In genomic region chr15:42785569-42785968, GRCh38 we compare ENCODE assay signal across 28 cellular contexts.
"Had no signal": no experiment of that assay in that cellular context is flagged by ENCODE, and none has a peak within 500 bp of the region (broad histone marks: within the 10 kb centered on the region; RNA-seq: fewer than 3 reads in every experiment).

No MANE protein-coding gene starts in this region.

- H3K4me3 Mint-ChIP-seq: mesothelial cell of epicardium; naive B cell; natural killer cell treated with Interleukin-12 subunit alpha and Interleukin-12 subunit beta and Interleukin-15 and Interleukin-18, amount 100 ng/mL, for 72 hours; neural progenitor cell; stimulated activated memory B cell treated with anti-CD40 and anti-IgM and Interleukin-4, amounts not matched to agents 10 μg/mL and 1 μg/mL and 100 μg/mL, for 72 hours had no signal

- H3K27me3 Mint-ChIP-seq: naive B cell; natural killer cell treated with Interleukin-12 subunit alpha and Interleukin-12 subunit beta and Interleukin-15 and Interleukin-18, amount 100 ng/mL, for 72 hours; stimulated activated memory B cell treated with anti-CD40 and anti-IgM and Interleukin-4, amounts not matched to agents 10 μg/mL and 1 μg/mL and 100 μg/mL, for 72 hours had no signal

- H3K9me3 ChIP-seq: esophagus muscularis mucosa, gastroesophageal sphincter, heart left ventricle, mucosa of descending colon, prostate gland, spleen, thoracic aorta, tibial nerve, upper lobe of right lung, uterus had no signal

- H3K9ac ChIP-seq: neural progenitor cell had no signal

- H3K9me3 Mint-ChIP-seq: naive B cell; natural killer cell treated with Interleukin-12 subunit alpha and Interleukin-12 subunit beta and Interleukin-15 and Interleukin-18, amount 100 ng/mL, for 72 hours; neural progenitor cell; stimulated activated memory B cell treated with anti-CD40 and anti-IgM and Interleukin-4, amounts not matched to agents 10 μg/mL and 1 μg/mL and 100 μg/mL, for 72 hours had no signal

- H3K27ac ChIP-seq: coronary artery, esophagus muscularis mucosa, foreskin keratinocyte, gastroesophageal sphincter, heart left ventricle, hepatocyte, neural progenitor cell, skin epidermis, spleen, thoracic aorta, tibial nerve, upper lobe of right lung, uterus had no signal

- FAIRE-seq: endothelial cell of umbilical vein, kidney had no signal

- H3K36me3 ChIP-seq: neural progenitor cell, uterus had no signal

- H3K27ac Mint-ChIP-seq: mesothelial cell of epicardium; naive B cell; natural killer cell treated with Interleukin-12 subunit alpha and Interleukin-12 subunit beta and Interleukin-15 and Interleukin-18, amount 100 ng/mL, for 72 hours; neural progenitor cell; stimulated activated memory B cell treated with anti-CD40 and anti-IgM and Interleukin-4, amounts not matched to agents 10 μg/mL and 1 μg/mL and 100 μg/mL, for 72 hours had no signal

- H3K36me3 Mint-ChIP-seq: natural killer cell treated with Interleukin-12 subunit alpha and Interleukin-12 subunit beta and Interleukin-15 and Interleukin-18, amount 100 ng/mL, for 72 hours had no signal

- DNase-seq: dermis blood vessel endothelial cell; effector memory CD4-positive, alpha-beta T cell; foreskin keratinocyte; heart left ventricle; kidney; mesenchymal stem cell; mucosa of descending colon; naive B cell; right cardiac atrium; spleen; stimulated activated CD4-positive, alpha-beta T cell treated with anti-CD3 and anti-CD28 coated beads, Interleukin-4, amount 100 ng/mL, for 4 hours; stimulated activated naive CD8-positive, alpha-beta T cell treated with anti-CD3 and anti-CD28 coated beads, Interleukin-15, Interleukin-2, amounts not matched to agents 100 U/mL and 50 U/mL, for 24 hours; upper lobe of right lung; uterus had no signal

- H3K79me2 ChIP-seq: hepatocyte had no signal

- H3K4me2 ChIP-seq: hepatocyte, neural progenitor cell had no signal

- H3K27me3 ChIP-seq: esophagus muscularis mucosa, foreskin keratinocyte, gastroesophageal sphincter, heart left ventricle, hepatocyte, neural progenitor cell, spleen, tibial nerve, upper lobe of right lung, uterus had no signal

- H3K4me3 ChIP-seq: coronary artery, esophagus muscularis mucosa, gastroesophageal sphincter, heart left ventricle, hepatocyte, lung, mucosa of descending colon, neural progenitor cell, prostate gland, skin epidermis, spleen, thoracic aorta, tibial nerve, upper lobe of right lung, uterus had no signal

- H3K4me1 ChIP-seq: esophagus muscularis mucosa, foreskin keratinocyte, gastroesophageal sphincter, heart left ventricle, neural progenitor cell, prostate gland, spleen, tibial nerve, upper lobe of right lung, uterus had no signal

- H2AFZ ChIP-seq: hepatocyte, neural progenitor cell had no signal

- H3K4me1 Mint-ChIP-seq: mesothelial cell of epicardium; naive B cell; stimulated activated memory B cell treated with anti-CD40 and anti-IgM and Interleukin-4, amounts not matched to agents 10 μg/mL and 1 μg/mL and 100 μg/mL, for 72 hours had no signal
